In the genomic region with DNA sequence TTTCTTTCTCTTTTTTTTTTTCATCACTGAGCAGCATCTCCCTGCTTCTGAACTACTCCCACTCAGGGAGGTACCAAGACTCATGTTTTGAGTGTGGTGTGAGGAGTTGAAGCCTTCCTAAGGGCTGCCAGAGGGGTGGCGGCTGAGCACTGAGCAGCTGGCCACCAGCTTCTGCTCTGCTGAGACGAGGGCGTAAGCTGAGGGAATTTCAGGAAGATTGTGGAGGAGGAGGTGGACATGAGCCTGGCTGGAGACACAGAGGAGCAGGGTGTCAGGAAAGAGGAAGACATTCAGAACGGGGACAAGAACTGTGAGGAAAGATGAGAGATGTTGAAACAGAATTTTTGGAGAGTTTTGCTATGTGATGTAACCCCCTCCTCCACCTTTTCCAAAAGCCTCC, we compare ENCODE assay signal across 18 cellular contexts. TPM values are rescaled to one million over a fixed set of nuclear protein-coding genes. Genes with fewer than 3 reads are reported as not detected.
DNase-seq lines count a peak whose midpoint lies in the region; ATAC-seq and TF ChIP-seq lines count a peak whose summit lies in the region.
"Had no signal": no experiment of that assay in that cellular context is flagged by ENCODE, and none has a peak within 500 bp of the region (broad histone marks: within the 10 kb centered on the region; RNA-seq: fewer than 3 reads in every experiment).

No MANE protein-coding gene starts in this region.

- WGBS in body of pancreas, 2 donors = 44 to 51% methylated on average over 4 of the region's 4 CpGs

- peaks cover 55% of the 10 kb centered on the region for H4K20me1 ChIP-seq in Loucy (ENCODE audit: insufficient read depth, low read length, poor library complexity, severe bottlenecking)

- H3K4me1 Mint-ChIP-seq in HFFc6 (ENCODE audit: low read depth) (no peaks in the 10 kb centered on the region), progenitor cell of endocrine pancreas (ENCODE audit: low read depth) (no peaks in the 10 kb centered on the region)

- H3K4me3 Mint-ChIP-seq in HFFc6 = no peak overlapping the region
- H3K4me3 Mint-ChIP-seq in progenitor cell of endocrine pancreas (ENCODE audit: low read depth) = no peak overlapping the region

- peaks cover 97% of the 10 kb centered on the region for H3K79me2 ChIP-seq in Loucy (ENCODE audit: insufficient read depth, low read length)

- no peaks in the 10 kb centered on the region for H3K36me3 Mint-ChIP-seq in HFFc6 (ENCODE audit: low read depth)
- H3K36me3 Mint-ChIP-seq in progenitor cell of endocrine pancreas (ENCODE audit: insufficient read depth) = no peaks in the 10 kb centered on the region

- H3K27me3 Mint-ChIP-seq in HFFc6 (ENCODE audit: insufficient read depth) = peaks cover 13% of the 10 kb centered on the region
- peaks cover 31% of the 10 kb centered on the region for H3K27me3 Mint-ChIP-seq in progenitor cell of endocrine pancreas

- TF ChIP-seq POLR2A in body of pancreas (IDR thresholded peaks at IDR 0.05) = no peak

- TF ChIP-seq CTCF in Loucy (conservative IDR thresholded peaks at IDR 0.05; ENCODE audit: low read length) (no peak), body of pancreas (IDR thresholded peaks at IDR 0.05) (no peak), omental fat pad (IDR thresholded peaks at IDR 0.05) (no peak), HFFc6 (IDR thresholded peaks at IDR 0.05) (no peak), progenitor cell of endocrine pancreas (IDR thresholded peaks at IDR 0.05; ENCODE audit: unreplicated experiment) (no peak)

- H3K4me3 ChIP-seq in Loucy (ENCODE audit: low read length, poor library complexity, severe bottlenecking) = peak overlapping the region; percentile 99
- H3K4me3 ChIP-seq in body of pancreas = no peak overlapping the region
- H3K4me3 ChIP-seq: BLaER1, ovary had no signal

- H3K9me3 Mint-ChIP-seq in HFFc6 (peaks cover 11% of the 10 kb centered on the region), progenitor cell of endocrine pancreas (ENCODE audit: low read depth) (peaks cover 10% of the 10 kb centered on the region)

- 0 out of 2 replicates have a peak, but pooled peaks cover 11% of the 10 kb centered on the region for H3F3A ChIP-seq in Loucy (ENCODE audit: low read depth)

- H3K27ac Mint-ChIP-seq in HFFc6 (no peak overlapping the region), progenitor cell of endocrine pancreas (no peak overlapping the region)
- H3K27ac Mint-ChIP-seq: stimulated activated naive B cell treated with anti-CD40 and anti-IgM and Interleukin-4, amounts not matched to agents 10 μg/mL and 1 μg/mL and 100 μg/mL, for 72 hours had no signal

- H3K9me2 ChIP-seq in Loucy (replicated peaks; ENCODE audit: low read depth, low read length) = no peaks in the 10 kb centered on the region

- ATAC-seq in body of pancreas (peak; percentile 57), omental fat pad (ENCODE audit: low FRiP score) (peak; percentile 74)
- ATAC-seq: HCT116; stimulated activated naive B cell treated with anti-CD40 and anti-IgM and Interleukin-4, amounts not matched to agents 10 μg/mL and 1 μg/mL and 100 μg/mL, for 72 hours had no signal

- no peak overlapping the region for H2AFZ ChIP-seq in Loucy (ENCODE audit: low read length)

- H3K9me3 ChIP-seq in Loucy (ENCODE audit: insufficient read depth, low read depth, low read length) = no peaks in the 10 kb centered on the region
- peaks cover 0 to 10% (median 0%) of the 10 kb centered on the region in 3 donors for H3K9me3 ChIP-seq in body of pancreas
- H3K9me3 ChIP-seq: ovary had no signal

- peak overlapping the region in 2 of 4 donors; percentile 6 to 35 for H3K27ac ChIP-seq in body of pancreas
- H3K27ac ChIP-seq: BLaER1, ovary had no signal

- peaks cover 59% of the 10 kb centered on the region for H3K36me3 ChIP-seq in Loucy (ENCODE audit: insufficient read depth, low read length)
- H3K36me3 ChIP-seq in body of pancreas (replicated peaks in 1 of 2; ENCODE audit: insufficient read depth in 1 of 2, low read depth in 2 of 2) = no peaks in the 10 kb centered on the region
- H3K36me3 ChIP-seq: ovary had no signal

- peak overlapping the region; percentile 91 for H3K4me2 ChIP-seq in Loucy (ENCODE audit: low read depth, low read length, poor library complexity, severe bottlenecking)
- H3K4me2 ChIP-seq: BLaER1 had no signal

- no peak overlapping the region for H3K9ac ChIP-seq in Loucy (ENCODE audit: low read depth, low read length, poor library complexity, severe bottlenecking)
- H3K9ac ChIP-seq: BLaER1 had no signal

- H3K27me3 ChIP-seq in Loucy (ENCODE audit: insufficient read depth, low read length, poor library complexity, severe bottlenecking) = no peaks in the 10 kb centered on the region
- no peaks in the 10 kb centered on the region for H3K27me3 ChIP-seq in body of pancreas
- H3K27me3 ChIP-seq: BLaER1, ovary had no signal

- H3K4me1 ChIP-seq in Loucy (ENCODE audit: insufficient read depth, low read length, poor library complexity, severe bottlenecking) (peaks cover 72% of the 10 kb centered on the region), body of pancreas (no peaks in the 10 kb centered on the region)

- DNase-seq in CD1c-positive myeloid dendritic cell (ENCODE audit: extremely low spot score) = peak; percentile 75
- DNase-seq in body of pancreas = peak in 1 of 4 donors; percentile 51
- DNase-seq in omental fat pad (ENCODE audit: low spot score) = no peak
- DNase-seq in HFFc6 = no peak
- no peak for DNase-seq in GDM1 (lab: John Stamatoyannopoulos, UW)
- no peak for DNase-seq in progenitor cell of endocrine pancreas (ENCODE audit: low spot score, unreplicated experiment)
- no peak for DNase-seq in stimulated activated CD4-positive, alpha-beta T cell treated with anti-CD3 and anti-CD28 coated beads, Interleukin-4, amount 100 ng/mL, for 24 hours
- DNase-seq: activated effector memory CD4-positive, alpha-beta T cell treated with anti-CD3 and anti-CD28 coated beads, Interleukin-2, amount 50 U/mL, for 16 hours; mesendoderm; NCI-H1436; NCI-H526; stimulated activated CD4-positive, alpha-beta T cell treated with anti-CD3 and anti-CD28 coated beads, Interleukin-2, amount 100 ng/mL, for 24 hours; stimulated activated naive B cell treated with anti-CD40 and anti-IgM and Interleukin-4, amounts not matched to agents 10 μg/mL and 1 μg/mL and 100 μg/mL, for 72 hours had no signal

- intact Hi-C loops in body of pancreas (cut with DNase I) = no loop called here

RNA-seq across cellular contexts. Expression of a gene that starts 7.8 kb away (rescaled TPM):
- 1 to 10 TPM; 1.6 to 2.6 TPM for total RNA-seq in body of pancreas
- 10 to 100 TPM; 33.5 to 81.2 (median 59.1) TPM for total RNA-seq in omental fat pad
- total RNA-seq in HFFc6 (2021; fragmentation: NEBNext Ultra II Directional; extraction: Animal tissue kit (Norgen Biotek cat#: 25700)) = not detected
- not detected in 2 replicates for total RNA-seq in progenitor cell of endocrine pancreas
- total RNA-seq: fibroblast of lung had no signal

RNA-seq across cellular contexts. Expression of a gene that starts 57.0 kb away (rescaled TPM):
- total RNA-seq in body of pancreas (not detected), omental fat pad (not detected), progenitor cell of endocrine pancreas (not detected in 2 replicates)
- total RNA-seq in HFFc6 (2021; fragmentation: NEBNext Ultra II Directional; extraction: Animal tissue kit (Norgen Biotek cat#: 25700)) = not detected
- total RNA-seq: fibroblast of lung, ovary had no signal

Comparison
In these comparisons a context has a peak if more than half of its experiments do, and no peak if none do; other contexts are left out.
1. RNA of a gene that starts 7.8 kb away (total RNA-seq): 33.5 to 81.2 TPM in omental fat pad; 1.6 to 2.6 TPM in body of pancreas, not detected in HFFc6 and not detected in progenitor cell of endocrine pancreas; every median in the first group is over 4 times any median in the second.